ENCODE assay signal across 22 cellular contexts in the genomic region with DNA sequence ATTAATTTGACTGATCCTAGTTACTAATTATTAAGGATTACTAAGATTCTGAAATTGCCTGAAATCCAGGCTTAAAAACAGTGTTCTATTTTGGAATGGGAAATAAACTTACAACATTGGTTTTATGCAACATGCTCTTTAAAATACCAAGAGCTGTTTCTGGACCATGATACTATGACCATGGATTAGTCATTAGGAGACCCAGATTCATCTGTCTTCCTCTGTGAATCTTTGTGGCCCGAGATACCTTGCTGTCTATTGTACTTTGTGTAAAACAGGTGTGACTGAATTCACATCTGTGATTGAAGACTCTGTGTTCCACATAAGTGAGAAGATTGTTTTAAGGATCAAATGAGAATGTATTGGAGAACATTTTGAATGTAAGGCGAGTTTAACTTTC.
"Had no signal": no experiment of that assay in that cellular context is flagged by ENCODE, and none has a peak within 500 bp of the region (broad histone marks: within the 10 kb centered on the region; RNA-seq: fewer than 3 reads in every experiment).

No MANE protein-coding gene starts in this region.

- H3K4me2 ChIP-seq: hepatocyte, neural progenitor cell had no signal

- ATAC-seq: natural killer cell; right cardiac atrium; sciatic nerve; stimulated activated effector memory CD8-positive, alpha-beta T cell treated with anti-CD3 and anti-CD28 coated beads, Interleukin-12 subunit alpha, Interleukin-12 subunit beta, amount 100 ng/mL, for 72 hours had no signal

- H3K27ac ChIP-seq: hepatocyte, left ventricle myocardium inferior, neural progenitor cell, ovary, spleen, suprapubic skin, thoracic aorta, tibial artery, uterus had no signal

- H3K4me3 ChIP-seq: hepatocyte, left ventricle myocardium inferior, lung, neural progenitor cell, ovary, spleen, suprapubic skin, thoracic aorta, tibial artery, uterus had no signal

- H3K27me3 ChIP-seq: hepatocyte, neural progenitor cell, ovary, spleen, suprapubic skin, tibial artery, uterus had no signal

- H2AFZ ChIP-seq: hepatocyte, neural progenitor cell had no signal

- H3K9ac ChIP-seq: neural progenitor cell had no signal

- H3K9me3 ChIP-seq: ovary had no signal

- H3K4me1 ChIP-seq: left ventricle myocardium inferior, neural progenitor cell, spleen, suprapubic skin, tibial artery, uterus had no signal

- H3K36me3 ChIP-seq: left ventricle myocardium inferior, neural progenitor cell, ovary, suprapubic skin, thoracic aorta, tibial artery, uterus had no signal

- DNase-seq: islet precursor cell; left ventricle myocardium inferior; naive B cell; natural killer cell; nephron progenitor cell; ovary; retina; right cardiac atrium; small intestine; spleen; stimulated activated CD4-positive, alpha-beta T cell treated with anti-CD3 and anti-CD28 coated beads, Interleukin-4, amount 100 ng/mL, for 24 hours; stimulated activated naive CD4-positive, alpha-beta T cell; tibial artery; trophoblast cell; uterus had no signal
